ENCODE assay signal across 15 cellular contexts in genomic region chr5:39476466-39477215, GRCh38. TPM values are rescaled to one million over a fixed set of nuclear protein-coding genes. Genes with fewer than 3 reads are reported as not detected.
DNase-seq lines count a peak whose midpoint lies in the region; ATAC-seq and TF ChIP-seq lines count a peak whose summit lies in the region.
"Had no signal": no experiment of that assay in that cellular context is flagged by ENCODE, and none has a peak within 500 bp of the region (broad histone marks: within the 10 kb centered on the region; RNA-seq: fewer than 3 reads in every experiment).

No MANE protein-coding gene starts in this region.

- WGBS in smooth muscle cell (ENCODE audit: low lambda C conversion rate) = 73% methylated on average over 4 of the region's 4 CpGs

- no peaks in the 10 kb centered on the region for H3K79me2 ChIP-seq in GM23338 (replicated peaks; ENCODE audit: insufficient read depth)
- no peaks in the 10 kb centered on the region for H3K79me2 ChIP-seq in smooth muscle cell (ENCODE audit: low read depth)

- no peak for ATAC-seq in GM23338
- ATAC-seq in GM19467 (IDR thresholded peaks at IDR 0.05; ENCODE audit: unreplicated experiment) = no peak
- no peak for ATAC-seq in left lung
- ATAC-seq: stimulated activated naive B cell treated with anti-CD40 and anti-IgM and Interleukin-4, amounts not matched to agents 10 μg/mL and 1 μg/mL and 100 μg/mL, for 72 hours had no signal

- H3F3A ChIP-seq in GM23338 (replicated peaks; ENCODE audit: low read depth) (no peaks in the 10 kb centered on the region), smooth muscle cell (ENCODE audit: low read depth) (no peaks in the 10 kb centered on the region)

- H3K4me3 Mint-ChIP-seq in GM23338 = no peak overlapping the region
- H3K4me3 Mint-ChIP-seq: stimulated activated naive B cell treated with anti-CD40 and anti-IgM and Interleukin-4, amounts not matched to agents 10 μg/mL and 1 μg/mL and 100 μg/mL, for 72 hours had no signal

- H3K9me3 ChIP-seq in adipocyte (ENCODE audit: control insufficient read depth, low read length) = no peaks in the 10 kb centered on the region
- H3K9me3 ChIP-seq in smooth muscle cell (replicated peaks; ENCODE audit: low read depth) = no peaks in the 10 kb centered on the region
- no peaks in the 10 kb centered on the region for H3K9me3 ChIP-seq in left lung
- H3K9me3 ChIP-seq: vagina had no signal

- intact Hi-C loops in left lung (cut with DNase I) = no loop called here

- H3K4me1 ChIP-seq in GM23338 (ENCODE audit: insufficient read depth) (peaks cover 15% of the 10 kb centered on the region), adipocyte (ENCODE audit: control insufficient read depth, insufficient read depth, low read length) (peaks cover 45% of the 10 kb centered on the region), smooth muscle cell (ENCODE audit: low read depth) (no peaks in the 10 kb centered on the region), left lung (peaks cover 0 to 5% of the 10 kb centered on the region in 2 donors)
- H3K4me1 ChIP-seq: vagina had no signal

- DNase-seq in GM23338 (ENCODE audit: low spot score) (no peak), adipocyte (ENCODE audit: low read depth) (peak; percentile 94), fibroblast of pulmonary artery (ENCODE audit: low read depth) (peak; percentile 89), smooth muscle cell (lab: John Stamatoyannopoulos, UW; ENCODE audit: unreplicated experiment) (no peak), T-helper 9 cell (no peak), left lung (no peak)
- DNase-seq: central memory CD4-positive, alpha-beta T cell; erythroblast; GOT3; NCI-H187; NCI-H774; Right ventricle myocardium superior; stimulated activated naive B cell treated with anti-CD40 and anti-IgM and Interleukin-4, amounts not matched to agents 10 μg/mL and 1 μg/mL and 100 μg/mL, for 72 hours had no signal

- H3K4me2 ChIP-seq in GM23338 = no peak overlapping the region
- H3K4me2 ChIP-seq in smooth muscle cell = no peak overlapping the region

- peak overlapping the region; percentile 66; the same call in 1 of the 2 replicates for H3K27ac Mint-ChIP-seq in GM23338
- H3K27ac Mint-ChIP-seq: stimulated activated naive B cell treated with anti-CD40 and anti-IgM and Interleukin-4, amounts not matched to agents 10 μg/mL and 1 μg/mL and 100 μg/mL, for 72 hours had no signal

- peaks cover 29% of the 10 kb centered on the region for H3K4me1 Mint-ChIP-seq in GM23338
- H3K4me1 Mint-ChIP-seq: stimulated activated naive B cell treated with anti-CD40 and anti-IgM and Interleukin-4, amounts not matched to agents 10 μg/mL and 1 μg/mL and 100 μg/mL, for 72 hours had no signal

- H3K27ac ChIP-seq in GM23338 (ENCODE audit: low read depth) (no peak overlapping the region), smooth muscle cell (ENCODE audit: low read depth) (peak overlapping the region; percentile 35), left lung (no peak overlapping the region)

- peak overlapping the region; percentile 4; the same call in 1 of the 2 replicates for H2AFZ ChIP-seq in GM23338
- peak overlapping the region; percentile 52 for H2AFZ ChIP-seq in smooth muscle cell (ENCODE audit: low read depth)

- peaks cover 2% of the 10 kb centered on the region for H3K27me3 Mint-ChIP-seq in GM23338 (ENCODE audit: insufficient read depth, low read depth, poor library complexity)

- no peak for TF ChIP-seq CTCF in GM23338 (conservative IDR thresholded peaks at IDR 0.05; ENCODE audit: low read depth in 2 of 2)
- TF ChIP-seq CTCF in fibroblast of pulmonary artery (IDR thresholded peaks at IDR 0.05; ENCODE audit: low read length, missing control alignments) = no peak
- no peak for TF ChIP-seq CTCF in smooth muscle cell (IDR thresholded peaks at IDR 0.05; ENCODE audit: borderline replicate concordance, insufficient read depth, poor library complexity, severe bottlenecking)
- TF ChIP-seq CTCF in left lung (IDR thresholded peaks at IDR 0.05) = no peak

- H3K36me3 ChIP-seq in GM23338 (ENCODE audit: insufficient read depth) = no peaks in the 10 kb centered on the region
- no peaks in the 10 kb centered on the region for H3K36me3 ChIP-seq in adipocyte (ENCODE audit: control insufficient read depth, insufficient read depth, low read length, severe bottlenecking)
- H3K36me3 ChIP-seq in smooth muscle cell (ENCODE audit: low read depth) = no peaks in the 10 kb centered on the region
- H3K36me3 ChIP-seq in left lung = no peaks in the 10 kb centered on the region
- H3K36me3 ChIP-seq: vagina had no signal

- no peaks in the 10 kb centered on the region for H4K20me1 ChIP-seq in GM23338 (replicated peaks; ENCODE audit: insufficient read depth)
- H4K20me1 ChIP-seq in smooth muscle cell (ENCODE audit: low read depth) = no peaks in the 10 kb centered on the region

- H3K36me3 Mint-ChIP-seq in GM23338 (ENCODE audit: low read depth) = no peaks in the 10 kb centered on the region
- H3K36me3 Mint-ChIP-seq: stimulated activated naive B cell treated with anti-CD40 and anti-IgM and Interleukin-4, amounts not matched to agents 10 μg/mL and 1 μg/mL and 100 μg/mL, for 72 hours had no signal

- H3K9me2 ChIP-seq in GM23338 (ENCODE audit: insufficient read depth) = no peaks in the 10 kb centered on the region

- no peak overlapping the region for H3K4me3 ChIP-seq in GM23338
- no peak overlapping the region for H3K4me3 ChIP-seq in adipocyte (ENCODE audit: low read length)
- no peak overlapping the region for H3K4me3 ChIP-seq in fibroblast of pulmonary artery (replicated peaks; ENCODE audit: low read depth, low read length)
- no peak overlapping the region for H3K4me3 ChIP-seq in smooth muscle cell
- H3K4me3 ChIP-seq in left lung = no peak overlapping the region
- H3K4me3 ChIP-seq: vagina had no signal

- H3K27me3 ChIP-seq in GM23338 (ENCODE audit: insufficient read depth) (no peaks in the 10 kb centered on the region), adipocyte (replicated peaks; ENCODE audit: control insufficient read depth, insufficient read depth, low read length) (no peaks in the 10 kb centered on the region), smooth muscle cell (ENCODE audit: low read depth) (no peaks in the 10 kb centered on the region), left lung (no peaks in the 10 kb centered on the region)
- H3K27me3 ChIP-seq: vagina had no signal

- no peaks in the 10 kb centered on the region for H3K9me3 Mint-ChIP-seq in GM23338
- H3K9me3 Mint-ChIP-seq: stimulated activated naive B cell treated with anti-CD40 and anti-IgM and Interleukin-4, amounts not matched to agents 10 μg/mL and 1 μg/mL and 100 μg/mL, for 72 hours had no signal

- H3K9ac ChIP-seq in adipocyte (ENCODE audit: low read length) (peak overlapping the region; percentile 55), smooth muscle cell (ENCODE audit: low read depth) (no peak overlapping the region)

TF ChIP-seq in GM23338, 12 proteins besides CTCF, POLR2A, EP300 and RAD21 (continues in another document):
- TF ChIP-seq ZNF331 (CRISPR knock-in tag; IDR thresholded peaks at IDR 0.05; ENCODE audit: low read depth) (no peak), POLR2AphosphoS5 (IDR thresholded peaks at IDR 0.05; ENCODE audit: low read depth) (no peak), REST (IDR thresholded peaks at IDR 0.05; ENCODE audit: unreplicated experiment) (no peak), NANOG (IDR thresholded peaks at IDR 0.05; ENCODE audit: borderline replicate concordance) (no peak), JUNB (IDR thresholded peaks at IDR 0.05; ENCODE audit: unreplicated experiment) (no peak), STAT1 (IDR thresholded peaks at IDR 0.05; ENCODE audit: unreplicated experiment) (no peak), ZNF114 (CRISPR knock-in tag; IDR thresholded peaks at IDR 0.05) (no peak)

RNA-seq across cellular contexts. Expression of gene DAB2, which starts 51.9 kb away (rescaled TPM):
- total RNA-seq in GM23338 (2014; rRNA removed; shearing (Covaris generic)) = 2.6 and 8.4 TPM in 2 replicates
- polyA plus RNA-seq in GM23338 (2016; fragmentation: Nextera tagmentation; extraction: Ambion mirVana) = 6.0 and 6.4 TPM in 2 replicates
- 95.0 and 105 TPM in 2 replicates for total RNA-seq in smooth muscle cell
- 81.4 and 87.2 TPM in 2 replicates for polyA plus RNA-seq in smooth muscle cell
- 100 to 1,000 TPM; 159 to 162 TPM for total RNA-seq in left lung

Comparison
In these comparisons a context has a peak if more than half of its experiments do, and no peak if none do; other contexts are left out.
1. DNase-seq: peak in adipocyte (single experiment) and fibroblast of pulmonary artery (single experiment); none in GM23338 (single experiment), smooth muscle cell (single experiment), T-helper 9 cell (single experiment) and left lung (0 of 2).
2. RNA of gene DAB2, which starts 51.9 kb away (total RNA-seq): 159 to 162 TPM in left lung and 95.0 to 105 TPM in smooth muscle cell; 2.6 to 8.4 TPM in GM23338; every median in the first group is over 10 times any median in the second.